17 cellular contexts compared by ENCODE assay signal in the genomic region with DNA sequence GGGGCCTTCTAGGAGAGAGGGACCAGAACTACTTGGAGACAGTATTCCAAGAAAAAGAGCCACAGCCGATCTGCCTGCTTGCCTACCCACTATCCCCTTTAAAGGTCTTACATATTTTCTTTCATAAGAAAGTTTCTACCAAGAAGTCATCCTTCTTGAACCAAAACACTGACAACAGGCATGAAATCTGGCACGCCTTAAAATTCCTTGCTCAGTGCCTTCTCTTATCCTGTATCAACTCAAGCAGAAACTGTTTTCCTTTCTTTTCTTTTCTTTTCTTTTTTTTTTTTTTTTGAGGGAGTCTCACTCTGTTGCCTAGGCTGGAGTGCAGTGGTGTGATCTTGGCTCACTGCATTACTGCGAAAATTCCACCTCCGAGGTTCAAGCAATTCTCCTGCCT.
"Had no signal": no experiment of that assay in that cellular context is flagged by ENCODE, and none has a peak within 500 bp of the region (broad histone marks: within the 10 kb centered on the region; RNA-seq: fewer than 3 reads in every experiment).

No MANE protein-coding gene starts in this region.

- DNase-seq: esophagus squamous epithelium; foreskin fibroblast; glutamatergic neuron; immature natural killer cell; left colon; left ventricle myocardium superior; naive thymus-derived CD4-positive, alpha-beta T cell; right cardiac atrium; stimulated activated CD4-positive, alpha-beta T cell treated with anti-CD3 and anti-CD28 coated beads, Interleukin-15, amount 100 ng/mL, for 24 hours; stimulated activated CD4-positive, alpha-beta T cell treated with anti-CD3 and anti-CD28 coated beads, Interleukin-1b, Interleukin-23, amount 100 ng/mL, for 48 hours; stimulated activated CD4-positive, alpha-beta T cell treated with anti-CD3 and anti-CD28 coated beads, Interleukin-4, amount 100 ng/mL, for 24 hours; upper lobe of left lung had no signal

- FAIRE-seq: keratinocyte had no signal

- H3K27me3 ChIP-seq: esophagus squamous epithelium, gastroesophageal sphincter, neutrophil, upper lobe of left lung had no signal

- ATAC-seq: gastroesophageal sphincter; left colon; left ventricle myocardium superior; naive thymus-derived CD4-positive, alpha-beta T cell; right cardiac atrium; stimulated activated memory B cell treated with anti-CD40 and anti-IgM and Interleukin-4, amounts not matched to agents 10 μg/mL and 1 μg/mL and 100 μg/mL, for 72 hours had no signal

- H3K36me3 ChIP-seq: neutrophil had no signal

- H3K9me3 ChIP-seq: esophagus squamous epithelium, gastroesophageal sphincter, neutrophil, upper lobe of left lung had no signal

- H3K4me3 ChIP-seq: esophagus squamous epithelium, gastroesophageal sphincter, lung, upper lobe of left lung had no signal

- H3K27ac ChIP-seq: neutrophil, upper lobe of left lung had no signal
